In genomic region chr19:53867225-53868090, GRCh38 we compare ENCODE assay signal across 8 cellular contexts. TPM values are rescaled to one million over a fixed set of nuclear protein-coding genes. Genes with fewer than 3 reads are reported as not detected.
DNase-seq lines count a peak whose midpoint lies in the region; ATAC-seq and TF ChIP-seq lines count a peak whose summit lies in the region.

Gene MYADM, plus strand, starts transcription at chr19:53867883. Its CDS starts 5,647 bp downstream, at chr19:53873530.

- no peaks in the 10 kb centered on the region for H3K36me3 ChIP-seq in Karpas-422 (ENCODE audit: insufficient read depth, low read length)
- peaks cover 16 to 20% of the 10 kb centered on the region in 2 donors for H3K36me3 ChIP-seq in ascending aorta
- H3K36me3 ChIP-seq in right atrium auricular region: peaks cover 6% of the 10 kb centered on the region
- H3K36me3 ChIP-seq in upper lobe of left lung: peaks cover 0 to 16% (median 3%) of the 10 kb centered on the region in 4 donors

- DNase-seq in EH (ENCODE audit: low read depth) (peak; percentile 99), Karpas-422 (peak; percentile 93), T-helper 9 cell (peak; percentile 100), ascending aorta (ENCODE audit: low spot score in 2 of 2) (peak; percentile 99 to 100), right atrium auricular region (ENCODE audit: low spot score) (peak; percentile 99), progenitor cell of endocrine pancreas (ENCODE audit: low spot score, unreplicated experiment) (peak; percentile 99), upper lobe of left lung (peak; percentile 98 to 100)

- H3K9me3 ChIP-seq in Karpas-422 (ENCODE audit: low read length): no peaks in the 10 kb centered on the region
- no peaks in the 10 kb centered on the region for H3K9me3 ChIP-seq in ascending aorta
- no peaks in the 10 kb centered on the region for H3K9me3 ChIP-seq in right atrium auricular region
- H3K9me3 ChIP-seq in upper lobe of left lung: no peaks in the 10 kb centered on the region

- H3K36me3 Mint-ChIP-seq in progenitor cell of endocrine pancreas (ENCODE audit: insufficient read depth): peaks cover 6% of the 10 kb centered on the region

- H3K27me3 Mint-ChIP-seq in progenitor cell of endocrine pancreas: no peaks in the 10 kb centered on the region

- H3K9me2 ChIP-seq in Karpas-422 (replicated peaks; ENCODE audit: insufficient read depth, low read length): no peaks in the 10 kb centered on the region

- peak within 1 kb of the TSS; percentile 94 for H3K4me3 Mint-ChIP-seq in progenitor cell of endocrine pancreas (ENCODE audit: low read depth)

- no peak within 1 kb of the TSS for H3K4me3 ChIP-seq in Karpas-422 (ENCODE audit: low read length)
- H3K4me3 ChIP-seq in ascending aorta: peak within 1 kb of the TSS; percentile 86
- peak within 1 kb of the TSS; percentile 85 to 87 for H3K4me3 ChIP-seq in right atrium auricular region
- peak within 1 kb of the TSS; percentile 60 to 95 (median 78) for H3K4me3 ChIP-seq in upper lobe of left lung

- TF ChIP-seq CTCF in ascending aorta (IDR thresholded peaks at IDR 0.05): no peak
- no peak for TF ChIP-seq CTCF in right atrium auricular region (IDR thresholded peaks at IDR 0.05)
- no peak for TF ChIP-seq CTCF in progenitor cell of endocrine pancreas (IDR thresholded peaks at IDR 0.05; ENCODE audit: unreplicated experiment)
- no peak for TF ChIP-seq CTCF in upper lobe of left lung (IDR thresholded peaks at IDR 0.05)

- peaks cover 55% of the 10 kb centered on the region for H3K4me1 Mint-ChIP-seq in progenitor cell of endocrine pancreas (ENCODE audit: low read depth)

- H3K27ac Mint-ChIP-seq in progenitor cell of endocrine pancreas: peak within 1 kb of the TSS; percentile 98

- no peaks in the 10 kb centered on the region for H4K20me1 ChIP-seq in Karpas-422 (ENCODE audit: insufficient read depth, low read depth, low read length)

- peak; percentile 21 to 91 (median 68) for TF ChIP-seq POLR2A in upper lobe of left lung (IDR thresholded peaks at IDR 0.05)

- ATAC-seq in GM21825 (IDR thresholded peaks at IDR 0.05; ENCODE audit: unreplicated experiment) (peak; percentile 70), upper lobe of left lung (ENCODE audit: low FRiP score in 2 of 2) (peak; percentile 76 to 97)

- WGBS in upper lobe of left lung, 2 donors: 3 to 9% methylated on average over 12 to 19 of the region's 37 CpGs

- no peaks in the 10 kb centered on the region for H3K79me2 ChIP-seq in Karpas-422 (ENCODE audit: low read length)

- peak within 1 kb of the TSS; percentile 20 for H3K4me2 ChIP-seq in Karpas-422 (ENCODE audit: low read depth, low read length, poor library complexity, severe bottlenecking)

- no peak within 1 kb of the TSS for H2AFZ ChIP-seq in Karpas-422 (ENCODE audit: low read length)

- H3K27me3 ChIP-seq in Karpas-422 (ENCODE audit: low read length) (no peaks in the 10 kb centered on the region), ascending aorta (no peaks in the 10 kb centered on the region), right atrium auricular region (no peaks in the 10 kb centered on the region), upper lobe of left lung (no peaks in the 10 kb centered on the region)

- H3K27ac ChIP-seq in Karpas-422 (ENCODE audit: low read length): no peak within 1 kb of the TSS
- H3K27ac ChIP-seq in ascending aorta: peak within 1 kb of the TSS; percentile 98 to 99
- peak within 1 kb of the TSS; percentile 97 for H3K27ac ChIP-seq in right atrium auricular region
- peak within 1 kb of the TSS; percentile 91 to 98 (median 96) for H3K27ac ChIP-seq in upper lobe of left lung

- intact Hi-C loops in ascending aorta (cut with DNase I): loop anchor here (1.0 to 10.0 kb wide), 11 partner anchors 235 to 1540 kb away; partner anchors contain the start of genes CNOT3, LENG8, NDUFA3 and OSCAR

- H3K9ac ChIP-seq in Karpas-422 (ENCODE audit: low read length): no peak within 1 kb of the TSS

- TF ChIP-seq EP300 in upper lobe of left lung (IDR thresholded peaks at IDR 0.05): peak in 3 of 4 donors; percentile 23 to 83 (median 56)

- no peaks in the 10 kb centered on the region for H3K9me3 Mint-ChIP-seq in progenitor cell of endocrine pancreas (ENCODE audit: low read depth)

- H3K4me1 ChIP-seq in Karpas-422 (ENCODE audit: low read length) (peaks cover 5% of the 10 kb centered on the region), ascending aorta (peaks cover 3 to 28% of the 10 kb centered on the region in 2 donors), right atrium auricular region (peaks cover 0 to 51% of the 10 kb centered on the region in 2 donors), upper lobe of left lung (peaks cover 30 to 64% (median 44%) of the 10 kb centered on the region in 4 donors)

RNA-seq across cellular contexts. Expression of gene MYADM, which starts in this region (rescaled TPM):
- total RNA-seq in Karpas-422 (2014; rRNA removed; shearing (Covaris generic); ENCODE audit: low replicate concordance): not detected in 2 replicates
- total RNA-seq in ascending aorta: 422 TPM
- 100 to 1,000 TPM; 117 to 150 TPM for total RNA-seq in right atrium auricular region
- 80.2 and 80.4 TPM in 2 replicates for total RNA-seq in progenitor cell of endocrine pancreas
- 100 to 1,000 TPM in 4 of 6 donors, 10 to 100 TPM in 2; 31.4 to 312 (median 145) TPM for total RNA-seq in upper lobe of left lung

Comparison
In these comparisons a context has a peak if more than half of its experiments do, and no peak if none do; other contexts are left out.
1. RNA of gene MYADM (total RNA-seq): 422 TPM in ascending aorta (single experiment), 117 to 150 TPM in right atrium auricular region, 31.4 to 312 TPM in upper lobe of left lung and 80.2 to 80.4 TPM in progenitor cell of endocrine pancreas; not detected in Karpas-422; every median in the first group is over 10 times any median in the second.
2. Peak in DNase-seq and H3K4me2 ChIP-seq in Karpas-422; RNA of the gene not detected or under 1 TPM.
3. Peak in every context shown above with its lines, with median percentiles within 50 percentile points of each other: DNase-seq.